14 cellular contexts compared by ENCODE assay signal in genomic region chr5:157484768-157485167, GRCh38. TPM values are rescaled to one million over a fixed set of nuclear protein-coding genes. Genes with fewer than 3 reads are reported as not detected.
DNase-seq lines count a peak whose midpoint lies in the region; ATAC-seq and TF ChIP-seq lines count a peak whose summit lies in the region.
"Had no signal": no experiment of that assay in that cellular context is flagged by ENCODE, and none has a peak within 500 bp of the region (broad histone marks: within the 10 kb centered on the region; RNA-seq: fewer than 3 reads in every experiment).

No MANE protein-coding gene starts in this region.

- H3K4me1 Mint-ChIP-seq in MCF 10A (ENCODE audit: insufficient read depth, unreplicated experiment) (peaks cover 5% of the 10 kb centered on the region), chondrocyte (ENCODE audit: low read depth) (no peaks in the 10 kb centered on the region)

- intact Hi-C loops in MCF 10A (cut with micrococcal nuclease) = no loop called here
- intact Hi-C loops in breast epithelium (cut with DNase I; ENCODE audit: low total_unique reads) = no loop called here
- intact Hi-C loops in right lobe of liver (cut with DNase I) = no loop called here

- BruUV-seq in MCF 10A (replicated peaks; lab: Mats Ljungman, UMichigan) = no TSS peak

- H3K4me3 ChIP-seq in breast epithelium = no peak overlapping the region
- no peak overlapping the region for H3K4me3 ChIP-seq in right lobe of liver

- H3K27ac Mint-ChIP-seq in MCF 10A (ENCODE audit: low read depth, unreplicated experiment) = no peak overlapping the region
- no peak overlapping the region for H3K27ac Mint-ChIP-seq in chondrocyte (ENCODE audit: unreplicated experiment)

- no peaks in the 10 kb centered on the region for H3K27me3 ChIP-seq in breast epithelium
- H3K27me3 ChIP-seq in right lobe of liver = no peaks in the 10 kb centered on the region

- H3K4me1 ChIP-seq in breast epithelium = no peaks in the 10 kb centered on the region
- peaks cover 0 to 33% (median 9%) of the 10 kb centered on the region in 4 donors for H3K4me1 ChIP-seq in right lobe of liver
- H3K4me1 ChIP-seq: BE2C had no signal

- WGBS in right lobe of liver (ENCODE audit: insufficient coverage, low coverage, low lambda C conversion rate, missing lambda C conversion rate) = 15% methylated on average over 3 of the region's 5 CpGs

- H3K27ac ChIP-seq in breast epithelium = no peak overlapping the region
- H3K27ac ChIP-seq in right lobe of liver = peak overlapping the region in 1 of 3 donors; percentile 77

- no peaks in the 10 kb centered on the region for H3K36me3 ChIP-seq in breast epithelium
- H3K36me3 ChIP-seq in right lobe of liver = peaks cover 0 to 9% (median 3%) of the 10 kb centered on the region in 4 donors
- H3K36me3 ChIP-seq: BE2C had no signal

- H3K9me3 ChIP-seq in breast epithelium = no peaks in the 10 kb centered on the region
- no peaks in the 10 kb centered on the region for H3K9me3 ChIP-seq in right lobe of liver
- H3K9me3 ChIP-seq: BE2C had no signal

- CTCF ChIA-PET in MCF 10A (lab: Yijun Ruan, JAX) = interaction anchor here (0.6 to 3.6 kb wide), 19 partner anchors 8 to 234 kb away, joined by 3 to 25 read pairs (median 3); no protein-coding TSS in a partner anchor

- H3K9me3 Mint-ChIP-seq in MCF 10A (ENCODE audit: unreplicated experiment) = no peaks in the 10 kb centered on the region
- H3K9me3 Mint-ChIP-seq in chondrocyte (ENCODE audit: low read depth) = no peaks in the 10 kb centered on the region
- H3K9me3 Mint-ChIP-seq: activated T-cell treated with anti-CD3 and anti-CD28 coated beads, Interleukin-2, amount 50 U/mL, for 72 hours had no signal

- no peaks in the 10 kb centered on the region for H3K36me3 Mint-ChIP-seq in MCF 10A (ENCODE audit: insufficient read depth, unreplicated experiment)
- peaks cover 31% of the 10 kb centered on the region for H3K36me3 Mint-ChIP-seq in chondrocyte (ENCODE audit: low read depth)

- TF ChIP-seq POLR2A in breast epithelium (IDR thresholded peaks at IDR 0.05) (no peak), right lobe of liver (IDR thresholded peaks at IDR 0.05) (no peak)

- no peak for TF ChIP-seq CTCF in MCF 10A (IDR thresholded peaks at IDR 0.05; ENCODE audit: unreplicated experiment)
- no peak for TF ChIP-seq CTCF in breast epithelium (IDR thresholded peaks at IDR 0.05)
- no peak for TF ChIP-seq CTCF in right lobe of liver (IDR thresholded peaks at IDR 0.05)
- no peak for TF ChIP-seq CTCF in chondrocyte (IDR thresholded peaks at IDR 0.05)

- H3K4me3 Mint-ChIP-seq in MCF 10A (ENCODE audit: unreplicated experiment) (no peak overlapping the region), chondrocyte (ENCODE audit: unreplicated experiment) (no peak overlapping the region)
- H3K4me3 Mint-ChIP-seq: activated T-cell treated with anti-CD3 and anti-CD28 coated beads, Interleukin-2, amount 50 U/mL, for 72 hours had no signal

- H3K27me3 Mint-ChIP-seq in MCF 10A (ENCODE audit: insufficient read depth, unreplicated experiment) = no peaks in the 10 kb centered on the region
- no peaks in the 10 kb centered on the region for H3K27me3 Mint-ChIP-seq in chondrocyte (ENCODE audit: low read depth)

- ATAC-seq in right lobe of liver = peak; percentile 83 to 93 (median 86)
- ATAC-seq: activated T-cell treated with anti-CD3 and anti-CD28 coated beads, Interleukin-2, amount 50 U/mL, for 72 hours; esophagus mucosa had no signal

- DNase-seq in MCF 10A (ENCODE audit: unreplicated experiment) (peak; percentile 65), breast epithelium (ENCODE audit: low spot score in 2 of 2) (no peak), amniotic epithelial cell (ENCODE audit: low read depth) (peak; percentile 83), right lobe of liver (peak; percentile 73 to 85 (median 84)), NCI-H146 treated with DMSO at 0.1 percent for 48 hours (lab: John Stamatoyannopoulos, UW; ENCODE audit: unreplicated experiment) (no peak), amniotic stem cell (lab: John Stamatoyannopoulos, UW) (no peak), NCI-H226 (no peak), chondrocyte (ENCODE audit: low spot score) (no peak)
- DNase-seq: activated T-cell treated with anti-CD3 and anti-CD28 coated beads, Interleukin-2, amount 50 U/mL, for 72 hours; BE2C; NK-92 treated with Interleukin-12 subunit alpha and Interleukin-12 subunit beta, amount 100 ng/mL, for 24 hours had no signal

- POLR2A ChIA-PET in MCF 10A (lab: Yijun Ruan, JAX) = interaction anchor here (0.8 kb wide), 1 partner anchor 112 kb away, joined by 3 read pairs; no protein-coding TSS in a partner anchor

RNA-seq across cellular contexts. Expression of gene NIPAL4, which starts 24.8 kb away (rescaled TPM):
- 0.40 and 0.96 TPM in 2 replicates for total RNA-seq in MCF 10A (2022)
- under 1 TPM; under 0.01 to 0.29 (median 0.16) TPM for total RNA-seq in breast epithelium
- total RNA-seq in right lobe of liver = under 1 TPM in 1 of 6 experiments, not detected in 5; 0.07 TPM
- total RNA-seq in chondrocyte = 0.41 to 0.87 TPM (median 0.60 TPM) in 3 replicates
- total RNA-seq: lung microvascular endothelial cell, pulmonary artery endothelial cell had no signal

Comparison
In these comparisons a context has a peak if more than half of its experiments do, and no peak if none do; other contexts are left out.
1. DNase-seq: peak in MCF 10A (single experiment), amniotic epithelial cell (single experiment) and right lobe of liver (3 of 3); none in breast epithelium (0 of 2), NCI-H146 treated with DMSO at 0.1 percent for 48 hours (single experiment), amniotic stem cell (single experiment), NCI-H226 (single experiment) and chondrocyte (single experiment).